1 cellular context compared by ENCODE assay signal in the genomic region with DNA sequence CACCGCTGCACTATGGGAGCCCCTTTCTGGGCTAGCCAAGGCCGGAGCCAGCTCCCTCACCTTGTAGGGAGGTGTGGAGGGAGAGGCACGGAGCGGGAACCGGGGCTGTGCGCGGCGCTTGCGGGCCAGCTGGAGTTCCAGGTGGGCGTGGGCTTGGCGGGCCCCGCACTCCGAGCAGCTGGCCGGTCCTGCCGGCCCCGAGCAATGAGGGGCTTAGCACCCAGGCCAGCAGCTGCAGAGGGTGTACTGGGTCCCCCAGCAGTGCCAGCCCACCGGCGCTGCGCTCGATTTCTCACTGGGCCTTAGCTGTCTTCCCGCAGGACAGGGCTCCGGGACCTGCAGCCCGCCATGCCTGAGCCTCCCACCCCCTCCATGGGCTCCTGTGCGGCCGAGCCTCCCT. TPM values are rescaled to one million over a fixed set of nuclear protein-coding genes. Genes with fewer than 3 reads are reported as not detected.
"Had no signal": no experiment of that assay in that cellular context is flagged by ENCODE, and none has a peak within 500 bp of the region (broad histone marks: within the 10 kb centered on the region; RNA-seq: fewer than 3 reads in every experiment).

No MANE protein-coding gene starts in this region.

RNA-seq across cellular contexts. Expression of a gene that starts 53.3 kb away (rescaled TPM):
- total RNA-seq: G401 had no signal
